Comparison of ENCODE assay signal across 8 cellular contexts in the genomic region with DNA sequence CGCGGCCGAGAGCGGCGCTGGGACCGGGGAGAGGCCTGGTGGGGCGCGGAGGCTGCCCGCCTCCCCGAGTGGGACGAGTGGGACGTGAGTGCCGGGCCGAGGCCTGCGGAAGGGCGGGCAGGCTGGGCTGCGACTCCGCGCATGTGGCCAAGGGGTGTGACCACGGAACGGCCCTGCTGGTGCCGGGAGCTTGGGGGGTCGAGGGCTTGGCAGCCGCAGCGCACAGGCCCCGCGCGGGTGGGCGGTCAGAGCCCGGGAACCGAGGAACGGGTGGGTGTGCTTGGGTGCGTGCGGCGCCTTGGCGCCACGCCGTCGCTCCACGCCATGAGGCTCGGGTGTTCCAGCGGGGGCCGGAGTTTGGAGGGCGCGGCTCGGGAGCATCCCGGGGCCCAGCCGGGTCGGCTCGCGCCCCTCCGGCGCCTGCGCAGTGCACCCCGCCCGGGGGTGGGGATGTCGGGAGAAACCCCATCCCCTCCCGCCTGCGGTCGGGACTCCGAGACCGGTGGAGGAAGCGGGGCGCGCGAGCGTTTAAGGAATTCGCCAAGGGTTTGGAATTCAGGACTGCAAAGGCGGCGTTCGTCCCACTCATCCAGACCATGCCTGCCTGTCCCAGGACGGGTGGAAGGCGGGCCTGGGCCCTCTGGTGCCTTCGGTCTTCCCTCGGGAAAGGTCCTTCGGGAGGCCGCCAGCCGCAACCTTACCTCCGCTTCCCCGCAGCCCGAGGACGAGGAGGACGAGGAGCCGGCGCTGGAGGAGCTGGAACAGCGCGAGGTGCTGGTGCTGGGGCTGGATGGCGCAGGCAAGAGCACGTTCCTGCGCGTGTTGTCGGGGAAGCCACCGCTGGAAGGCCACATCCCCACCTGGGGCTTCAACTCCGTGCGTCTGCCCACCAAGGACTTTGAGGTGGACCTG. TPM values are rescaled to one million over a fixed set of nuclear protein-coding genes. Genes with fewer than 3 reads are reported as not detected.
DNase-seq lines count a peak whose midpoint lies in the region; ATAC-seq and TF ChIP-seq lines count a peak whose summit lies in the region.

No MANE protein-coding gene starts in this region.

- DNase-seq in GM13976 (ENCODE audit: low spot score) (peak; percentile 62), fibroblast of peridontal ligament (ENCODE audit: extremely low read depth) (peak; percentile 47), 8988T (no peak)
- peak; percentile 9 for DNase-seq in activated T-cell treated with anti-CD3 and anti-CD28 coated beads, Interleukin-2, amount 50 U/mL, for 4 hours

- peak; percentile 22 for ATAC-seq in HG03432 (IDR thresholded peaks at IDR 0.05; ENCODE audit: unreplicated experiment)
- peak; percentile 12 to 18 for ATAC-seq in activated T-cell treated with anti-CD3 and anti-CD28 coated beads, Interleukin-2, amount 50 U/mL, for 4 hours
- ATAC-seq in GM18517 (IDR thresholded peaks at IDR 0.05; ENCODE audit: unreplicated experiment): no peak

- peaks cover 19% of the 10 kb centered on the region for H3K4me1 Mint-ChIP-seq in activated T-cell treated with anti-CD3 and anti-CD28 coated beads, Interleukin-2, amount 50 U/mL, for 4 hours (ENCODE audit: low read depth)
- H3K4me1 Mint-ChIP-seq in nephron: peaks cover 12% of the 10 kb centered on the region

- peak overlapping the region in 1 of 3 experiments; percentile 55 for H3K27ac Mint-ChIP-seq in nephron

- no peaks in the 10 kb centered on the region for H3K4me1 ChIP-seq in urinary bladder (ENCODE audit: insufficient read depth)

- peak overlapping the region; percentile 33 for H3K27ac ChIP-seq in urinary bladder (ENCODE audit: low read depth)

- TF ChIP-seq CTCF in GM13976 (IDR thresholded peaks at IDR 0.05; ENCODE audit: borderline replicate concordance, control extremely low read depth, extremely low read depth, insufficient read depth, missing control alignments): no peak
- no peak for TF ChIP-seq CTCF in nephron (IDR thresholded peaks at IDR 0.05; ENCODE audit: unreplicated experiment in 3 of 3)

- 8% methylated on average over 95 of the region's 95 CpGs for WGBS in urinary bladder

- peaks cover 16% of the 10 kb centered on the region for H3K36me3 Mint-ChIP-seq in activated T-cell treated with anti-CD3 and anti-CD28 coated beads, Interleukin-2, amount 50 U/mL, for 4 hours (ENCODE audit: insufficient read depth)
- H3K36me3 Mint-ChIP-seq in nephron (ENCODE audit: low read depth): peaks cover 35% of the 10 kb centered on the region

- peak overlapping the region; percentile 81 for H3K4me3 Mint-ChIP-seq in activated T-cell treated with anti-CD3 and anti-CD28 coated beads, Interleukin-2, amount 50 U/mL, for 4 hours
- H3K4me3 Mint-ChIP-seq in nephron: peak overlapping the region; percentile 76 to 89 (median 87)

- in situ Hi-C loops in GM13976 (cut with MboI; ENCODE audit: low sequenced_read_pairs, unreplicated experiment): no loop called here

- no peaks in the 10 kb centered on the region for H3K9me3 Mint-ChIP-seq in activated T-cell treated with anti-CD3 and anti-CD28 coated beads, Interleukin-2, amount 50 U/mL, for 4 hours
- no peaks in the 10 kb centered on the region for H3K9me3 Mint-ChIP-seq in nephron

- no peaks in the 10 kb centered on the region for H3K27me3 Mint-ChIP-seq in activated T-cell treated with anti-CD3 and anti-CD28 coated beads, Interleukin-2, amount 50 U/mL, for 4 hours (ENCODE audit: low read depth)
- H3K27me3 Mint-ChIP-seq in nephron (ENCODE audit: low read depth): peaks cover 22% of the 10 kb centered on the region

- peak overlapping the region; percentile 75 for H3K4me3 ChIP-seq in urinary bladder (ENCODE audit: low read depth, low read length)

- no peaks in the 10 kb centered on the region for H3K36me3 ChIP-seq in urinary bladder (ENCODE audit: insufficient read depth)

RNA-seq across cellular contexts. Expression of gene ARL10, which starts 0.6 kb away (rescaled TPM):
- 1 to 10 TPM; 7.0 to 8.6 (median 7.9) TPM for total RNA-seq in activated T-cell treated with anti-CD3 and anti-CD28 coated beads, Interleukin-2, amount 50 U/mL, for 4 hours
- total RNA-seq in urinary bladder: 20.8 TPM
- polyA plus RNA-seq in urinary bladder: 3.6 TPM

RNA-seq across cellular contexts. Expression of gene KIAA1191, which starts 4.4 kb away (rescaled TPM):
- total RNA-seq in activated T-cell treated with anti-CD3 and anti-CD28 coated beads, Interleukin-2, amount 50 U/mL, for 4 hours: 10 to 100 TPM; 33.0 to 36.2 (median 34.1) TPM
- 38.1 TPM for total RNA-seq in urinary bladder
- polyA plus RNA-seq in urinary bladder: 91.8 TPM

RNA-seq across cellular contexts. Expression of gene NOP16, which starts 22.5 kb away (rescaled TPM):
- 100 to 1,000 TPM; 247 to 262 (median 255) TPM for total RNA-seq in activated T-cell treated with anti-CD3 and anti-CD28 coated beads, Interleukin-2, amount 50 U/mL, for 4 hours
- total RNA-seq in urinary bladder: 3.2 TPM
- polyA plus RNA-seq in urinary bladder: 27.9 TPM

RNA-seq across cellular contexts. Expression of gene HIGD2A, which starts 22.6 kb away (rescaled TPM):
- total RNA-seq in activated T-cell treated with anti-CD3 and anti-CD28 coated beads, Interleukin-2, amount 50 U/mL, for 4 hours: 100 to 1,000 TPM in 1 of 3 donors, 10 to 100 TPM in 2; 87.5 to 101 (median 95.8) TPM
- total RNA-seq in urinary bladder: 62.0 TPM
- 188 TPM for polyA plus RNA-seq in urinary bladder

RNA-seq across cellular contexts. Expression of gene CLTB, which starts 50.4 kb away (rescaled TPM):
- 100 to 1,000 TPM; 121 to 133 (median 123) TPM for total RNA-seq in activated T-cell treated with anti-CD3 and anti-CD28 coated beads, Interleukin-2, amount 50 U/mL, for 4 hours
- total RNA-seq in urinary bladder: 29.6 TPM
- 146 TPM for polyA plus RNA-seq in urinary bladder

Comparison
In these comparisons a context has a peak if more than half of its experiments do, and no peak if none do; other contexts are left out.
1. RNA of gene NOP16, which starts 22.5 kb away (total RNA-seq): 247 to 262 TPM in activated T-cell treated with anti-CD3 and anti-CD28 coated beads, Interleukin-2, amount 50 U/mL, for 4 hours; 3.2 TPM in urinary bladder (single experiment); every median in the first group is over 10 times any median in the second.